ENCODE assay signal across 8 cellular contexts in the genomic region with DNA sequence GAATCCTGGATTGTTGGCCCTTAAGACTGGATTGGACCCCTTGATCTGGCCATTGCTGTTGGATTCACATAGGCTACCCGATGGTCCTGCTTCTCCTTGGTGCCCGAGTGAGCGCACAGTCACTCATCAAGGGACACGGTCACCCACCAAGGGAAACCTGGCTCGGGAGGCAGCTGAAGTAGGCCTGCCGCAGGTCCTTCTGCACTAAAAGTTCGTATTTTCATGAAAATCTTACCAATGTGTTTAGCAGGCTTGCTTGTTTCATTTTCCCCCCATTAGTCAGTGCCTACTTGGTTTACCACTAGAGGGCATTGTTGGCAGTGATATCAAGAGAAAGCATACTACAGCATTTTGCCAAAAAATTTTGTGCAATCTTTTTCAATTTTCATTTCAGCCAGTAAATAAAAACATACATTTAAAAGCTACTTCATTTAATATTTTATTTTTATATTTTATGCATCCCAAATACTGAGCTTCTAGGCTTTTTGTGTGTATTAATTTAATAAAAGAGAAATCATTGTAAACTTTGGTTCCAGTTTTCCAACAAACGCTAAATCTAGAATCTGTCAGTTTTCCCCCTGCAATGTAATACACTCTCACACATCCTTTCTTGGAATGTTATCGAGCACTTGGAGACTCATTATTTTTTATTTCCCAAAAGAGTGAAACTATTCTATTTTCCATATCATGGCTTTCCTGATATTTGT.
DNase-seq lines count a peak whose midpoint lies in the region; ATAC-seq and TF ChIP-seq lines count a peak whose summit lies in the region.

No MANE protein-coding gene starts in this region.

- no peaks in the 10 kb centered on the region for H3K36me3 Mint-ChIP-seq in CD4-positive, alpha-beta T cell (ENCODE audit: low read depth)

- DNase-seq in CD4-positive, alpha-beta T cell, result peak in 2 of 10 experiments; percentile 7 to 9
- DNase-seq in NOMO-1 treated with dmso at 0.1 percent for 144 hours (lab: John Stamatoyannopoulos, UW; ENCODE audit: unreplicated experiment) (peak; percentile 28), astrocyte of the cerebellum (ENCODE audit: low read depth) (peak; percentile 83), hippocampal formation (lab: John Stamatoyannopoulos, UW) (peak; percentile 29 to 79), gastrocnemius medialis (no peak), cerebellar nuclear complex (lab: John Stamatoyannopoulos, UW) (no peak)

- no peak overlapping the region for H3K4me3 Mint-ChIP-seq in CD4-positive, alpha-beta T cell

- H3K27ac ChIP-seq in CD4-positive, alpha-beta T cell (ENCODE audit: low read depth, low read length), result no peak overlapping the region
- no peak overlapping the region for H3K27ac ChIP-seq in gastrocnemius medialis

- intact Hi-C loops in CD4-positive, alpha-beta T cell (cut with DNase I, micrococcal nuclease), result loop anchor here (1.0 kb wide), 1 partner anchor 593 kb away; no protein-coding TSS in a partner anchor
- intact Hi-C loops in gastrocnemius medialis (cut with DNase I; ENCODE audit: low total_unique reads), result loop anchor here (2.0 kb wide), 1 partner anchor 592 kb away; no protein-coding TSS in a partner anchor

- no peak for TF ChIP-seq POLR2A in gastrocnemius medialis (IDR thresholded peaks at IDR 0.05)

- no peaks in the 10 kb centered on the region for H3K9me3 Mint-ChIP-seq in CD4-positive, alpha-beta T cell

- no peaks in the 10 kb centered on the region for H3K36me3 ChIP-seq in gastrocnemius medialis

- peak; percentile 91 for TF ChIP-seq CTCF in CD4-positive, alpha-beta T cell (IDR thresholded peaks at IDR 0.05)
- TF ChIP-seq CTCF in astrocyte of the cerebellum (IDR thresholded peaks at IDR 0.05; ENCODE audit: low read depth, low read length, missing control alignments) (peak; percentile 82), gastrocnemius medialis (IDR thresholded peaks at IDR 0.05 in 4 of 5, conservative IDR thresholded peaks at IDR 0.05 in 1 of 5) (peak; percentile 45 to 77 (median 64))

- H3K9me3 ChIP-seq in CD4-positive, alpha-beta T cell (ENCODE audit: control insufficient read depth, low read length), result no peaks in the 10 kb centered on the region
- H3K9me3 ChIP-seq in gastrocnemius medialis, result no peaks in the 10 kb centered on the region

- no peaks in the 10 kb centered on the region for H3K27me3 ChIP-seq in CD4-positive, alpha-beta T cell (ENCODE audit: control insufficient read depth, insufficient read depth, low read length)
- H3K27me3 ChIP-seq in gastrocnemius medialis, result no peaks in the 10 kb centered on the region

- peak; percentile 70 for ATAC-seq in CD4-positive, alpha-beta T cell (ENCODE audit: poor library complexity)
- peak; percentile 63 for ATAC-seq in GM18508 (IDR thresholded peaks at IDR 0.05; ENCODE audit: insufficient read depth, unreplicated experiment)
- peak; percentile 65 for ATAC-seq in HG03565 (IDR thresholded peaks at IDR 0.05; ENCODE audit: unreplicated experiment)
- peak; percentile 47 to 87 for ATAC-seq in gastrocnemius medialis

- peaks cover 8% of the 10 kb centered on the region for H3K4me1 Mint-ChIP-seq in CD4-positive, alpha-beta T cell (ENCODE audit: low read depth)

- no peaks in the 10 kb centered on the region for H3K27me3 Mint-ChIP-seq in CD4-positive, alpha-beta T cell

- POLR2A ChIA-PET in CD4-positive, alpha-beta T cell (lab: Charles Lee), result no interaction called here

- H3K27ac Mint-ChIP-seq in CD4-positive, alpha-beta T cell, result no peak overlapping the region

- H3K4me3 ChIP-seq in astrocyte of the cerebellum (ENCODE audit: low read depth, low read length), result no peak overlapping the region
- peak overlapping the region; percentile 37 to 51 (median 48) for H3K4me3 ChIP-seq in gastrocnemius medialis

- CTCF ChIA-PET in CD4-positive, alpha-beta T cell (lab: Charles Lee), result interaction anchor here (0.6 kb wide), 1 partner anchor 733 kb away, joined by 3 read pairs; no protein-coding TSS in a partner anchor

- in situ Hi-C loops in astrocyte of the cerebellum (cut with HindIII; ENCODE audit: low sequenced_read_pairs) (loop anchor here (5.0 to 10.0 kb wide), 2 partner anchors 111 to 658 kb away; no protein-coding TSS in a partner anchor), gastrocnemius medialis (cut with MboI; ENCODE audit: low sequenced_read_pairs in 4 of 4) (loop anchor here (5.0 to 25.0 kb wide), 4 partner anchors 588 to 1226 kb away; no protein-coding TSS in a partner anchor)

- no peaks in the 10 kb centered on the region for H3K4me1 ChIP-seq in gastrocnemius medialis

Comparison
In these comparisons a context has a peak if more than half of its experiments do, and no peak if none do; other contexts are left out.
1. DNase-seq: peak in NOMO-1 treated with dmso at 0.1 percent for 144 hours (single experiment), astrocyte of the cerebellum (single experiment) and hippocampal formation (2 of 2); none in gastrocnemius medialis (0 of 2) and cerebellar nuclear complex (0 of 2).
2. Peak in every context shown above with its lines, with median percentiles within 50 percentile points of each other: ATAC-seq and CTCF ChIP-seq.